ENCODE assay signal across 9 cellular contexts in genomic region chr5:80754900-80755299, GRCh38.
DNase-seq lines count a peak whose midpoint lies in the region; ATAC-seq, FAIRE-seq and TF ChIP-seq lines count a peak whose summit lies in the region.
"Had no signal": no experiment of that assay in that cellular context is flagged by ENCODE, and none has a peak within 500 bp of the region (broad histone marks: within the 10 kb centered on the region; RNA-seq: fewer than 3 reads in every experiment).

No MANE protein-coding gene starts in this region.

- peak in 3 of 4 donors; percentile 28 to 76 (median 53) for ATAC-seq in pancreas
- no peak for ATAC-seq in foreskin keratinocyte

- H3K9me2 ChIP-seq in Loucy (replicated peaks; ENCODE audit: low read depth, low read length): no peaks in the 10 kb centered on the region

- H4K20me1 ChIP-seq in Loucy (ENCODE audit: insufficient read depth, low read length, poor library complexity, severe bottlenecking): no peaks in the 10 kb centered on the region

- no peaks in the 10 kb centered on the region for H3K9me3 ChIP-seq in Loucy (ENCODE audit: insufficient read depth, low read depth, low read length)
- no peaks in the 10 kb centered on the region for H3K9me3 ChIP-seq in pancreas
- no peaks in the 10 kb centered on the region for H3K9me3 ChIP-seq in vagina

- no peak for TF ChIP-seq CTCF in Loucy (conservative IDR thresholded peaks at IDR 0.05; ENCODE audit: low read length)
- TF ChIP-seq CTCF in pancreas (IDR thresholded peaks at IDR 0.05): no peak
- no peak for TF ChIP-seq CTCF in vagina (IDR thresholded peaks at IDR 0.05)
- no peak for TF ChIP-seq CTCF in foreskin keratinocyte (conservative IDR thresholded peaks at IDR 0.05)

- FAIRE-seq in pancreas (lab: Jason Lieb, UNC): no peak

- H3K36me3 ChIP-seq in Loucy (ENCODE audit: insufficient read depth, low read length) (peaks cover 26% of the 10 kb centered on the region; the same call in 1 of the 2 replicates), pancreas (no peaks in the 10 kb centered on the region), vagina (no peaks in the 10 kb centered on the region)

- intact Hi-C loops in pancreas (cut with DNase I) (no loop called here), vagina (cut with DNase I) (no loop called here)

- TF ChIP-seq POLR2A in vagina (IDR thresholded peaks at IDR 0.05): no peak

- H3K4me1 ChIP-seq in Loucy (ENCODE audit: insufficient read depth, low read length, poor library complexity, severe bottlenecking) (peaks cover 23% of the 10 kb centered on the region), pancreas (no peaks in the 10 kb centered on the region), vagina (no peaks in the 10 kb centered on the region), foreskin keratinocyte (no peaks in the 10 kb centered on the region)
- H3K4me1 ChIP-seq: parathyroid adenoma had no signal

- no peaks in the 10 kb centered on the region for H3K79me2 ChIP-seq in Loucy (ENCODE audit: insufficient read depth, low read length)
- H3K79me2 ChIP-seq: parathyroid adenoma had no signal

- H3K27me3 ChIP-seq in Loucy (ENCODE audit: insufficient read depth, low read length, poor library complexity, severe bottlenecking) (no peaks in the 10 kb centered on the region), pancreas (no peaks in the 10 kb centered on the region), vagina (no peaks in the 10 kb centered on the region), foreskin keratinocyte (no peaks in the 10 kb centered on the region)

- H3K4me2 ChIP-seq in Loucy (ENCODE audit: low read depth, low read length, poor library complexity, severe bottlenecking): peak overlapping the region; percentile 70

- H3K9ac ChIP-seq in Loucy (ENCODE audit: low read depth, low read length, poor library complexity, severe bottlenecking): peak overlapping the region; percentile 45
- H3K9ac ChIP-seq: parathyroid adenoma had no signal

- 69 to 77% methylated on average over 7 of the region's 7 CpGs for WGBS in pancreas, 2 donors

- no peak overlapping the region for H3K27ac ChIP-seq in pancreas
- H3K27ac ChIP-seq in vagina: no peak overlapping the region
- no peak overlapping the region for H3K27ac ChIP-seq in foreskin keratinocyte
- H3K27ac ChIP-seq: parathyroid adenoma had no signal

- peak overlapping the region; percentile 45 for H3K4me3 ChIP-seq in Loucy (ENCODE audit: low read length, poor library complexity, severe bottlenecking)
- H3K4me3 ChIP-seq in pancreas: no peak overlapping the region
- H3K4me3 ChIP-seq in vagina: no peak overlapping the region

- H2AFZ ChIP-seq in Loucy (ENCODE audit: low read length): no peak overlapping the region
- H2AFZ ChIP-seq: parathyroid adenoma had no signal

- no peaks in the 10 kb centered on the region for H3F3A ChIP-seq in Loucy (ENCODE audit: low read depth)

- peak; percentile 18 to 63 for DNase-seq in stimulated activated CD4-positive, alpha-beta T cell treated with anti-CD3 and anti-CD28 coated beads, Interleukin-12 subunit alpha, Interleukin-12 subunit beta, amount 100 ng/mL, for 24 hours (ENCODE audit: low read depth in 2 of 2)
- DNase-seq in stimulated activated CD4-positive, alpha-beta T cell treated with anti-CD3 and anti-CD28 coated beads, Interleukin-4, amount 100 ng/mL, for 1 hour: no peak
- peak; percentile 69 to 70 for DNase-seq in activated T-cell treated with anti-CD3 and anti-CD28 coated beads, Interleukin-2, amount 50 U/mL, for 48 hours
- DNase-seq in pancreas (no peak), vagina (ENCODE audit: extremely low spot score in 2 of 2) (no peak), foreskin keratinocyte (no peak), COLO829 (ENCODE audit: low spot score) (no peak)

Comparison
In these comparisons a context has a peak if more than half of its experiments do, and no peak if none do; other contexts are left out.
1. DNase-seq: peak in stimulated activated CD4-positive, alpha-beta T cell treated with anti-CD3 and anti-CD28 coated beads, Interleukin-12 subunit alpha, Interleukin-12 subunit beta, amount 100 ng/mL, for 24 hours (2 of 2) and activated T-cell treated with anti-CD3 and anti-CD28 coated beads, Interleukin-2, amount 50 U/mL, for 48 hours (2 of 2); none in stimulated activated CD4-positive, alpha-beta T cell treated with anti-CD3 and anti-CD28 coated beads, Interleukin-4, amount 100 ng/mL, for 1 hour (single experiment), pancreas (0 of 6), vagina (0 of 2), foreskin keratinocyte (0 of 2) and COLO829 (single experiment).